ENCODE assay signal across 24 cellular contexts in the genomic region with DNA sequence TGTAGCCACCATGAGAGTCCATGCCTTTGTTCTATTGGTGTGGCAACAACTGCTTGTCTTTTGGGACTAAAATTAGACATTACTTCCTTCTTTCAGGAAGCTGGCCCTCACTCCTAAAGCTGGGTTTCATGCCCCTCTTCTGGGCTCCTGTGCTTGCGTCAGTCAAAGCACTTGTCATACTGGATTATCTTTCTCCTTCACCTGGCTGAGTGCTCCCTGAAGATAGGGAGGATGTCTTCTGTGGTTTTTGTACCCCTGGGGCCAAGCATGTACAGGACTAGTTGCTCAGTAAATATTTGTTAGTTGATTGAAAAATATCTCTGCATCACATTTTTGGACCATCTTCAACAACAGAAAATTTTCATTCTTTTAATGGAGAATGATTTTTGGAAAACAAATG. TPM values are rescaled to one million over a fixed set of nuclear protein-coding genes. Genes with fewer than 3 reads are reported as not detected.
"Had no signal": no experiment of that assay in that cellular context is flagged by ENCODE, and none has a peak within 500 bp of the region (broad histone marks: within the 10 kb centered on the region; RNA-seq: fewer than 3 reads in every experiment).

No MANE protein-coding gene starts in this region.

- H3K27me3 ChIP-seq: esophagus squamous epithelium, foreskin keratinocyte, neutrophil, right lobe of liver, testis had no signal

- H3K4me3 ChIP-seq: esophagus squamous epithelium, mucosa of descending colon, psoas muscle, right lobe of liver, spleen, testis, tibial nerve had no signal

- H3K4me1 ChIP-seq: esophagus squamous epithelium, foreskin keratinocyte, psoas muscle, right lobe of liver, spleen, testis, tibial nerve had no signal

- H3K27me3 Mint-ChIP-seq: dendritic cell treated with granulocyte-macrophage colony-stimulating factor and Interleukin-4, amounts not matched to agents 40 ng/mL and 50 ng/mL, for 4 days; effector memory CD8-positive, alpha-beta T cell; stimulated activated naive CD8-positive, alpha-beta T cell treated with anti-CD3 and anti-CD28 coated beads, Interleukin-15, amount 100 ng/mL, for 72 hours had no signal

- H3K4me3 Mint-ChIP-seq: dendritic cell treated with granulocyte-macrophage colony-stimulating factor and Interleukin-4, amounts not matched to agents 40 ng/mL and 50 ng/mL, for 4 days; effector memory CD8-positive, alpha-beta T cell; naive thymus-derived CD8-positive, alpha-beta T cell; stimulated activated naive B cell treated with anti-CD40 and anti-IgM and Interleukin-4, amounts not matched to agents 10 μg/mL and 1 μg/mL and 100 μg/mL, for 72 hours; stimulated activated naive CD8-positive, alpha-beta T cell treated with anti-CD3 and anti-CD28 coated beads, Interleukin-15, amount 100 ng/mL, for 72 hours had no signal

- H3K27ac Mint-ChIP-seq: dendritic cell treated with granulocyte-macrophage colony-stimulating factor and Interleukin-4, amounts not matched to agents 40 ng/mL and 50 ng/mL, for 4 days; effector memory CD8-positive, alpha-beta T cell; stimulated activated naive B cell treated with anti-CD40 and anti-IgM and Interleukin-4, amounts not matched to agents 10 μg/mL and 1 μg/mL and 100 μg/mL, for 72 hours had no signal

- H3K36me3 ChIP-seq: esophagus squamous epithelium, neutrophil, right lobe of liver, spleen, tibial nerve had no signal

- H3K4me1 Mint-ChIP-seq: naive thymus-derived CD8-positive, alpha-beta T cell; stimulated activated naive B cell treated with anti-CD40 and anti-IgM and Interleukin-4, amounts not matched to agents 10 μg/mL and 1 μg/mL and 100 μg/mL, for 72 hours; stimulated activated naive CD8-positive, alpha-beta T cell treated with anti-CD3 and anti-CD28 coated beads, Interleukin-15, amount 100 ng/mL, for 72 hours had no signal

- H3K9me3 ChIP-seq: esophagus squamous epithelium, mucosa of descending colon, neutrophil, psoas muscle, right lobe of liver, spleen, testis, tibial nerve had no signal

- DNase-seq: effector memory CD8-positive, alpha-beta T cell; esophagus squamous epithelium; foreskin keratinocyte; head of caudate nucleus; hippocampal formation; mammary epithelial cell; mucosa of descending colon; naive thymus-derived CD8-positive, alpha-beta T cell; psoas muscle; retina; right lobe of liver; spleen; stimulated activated CD4-positive, alpha-beta T cell treated with anti-CD3 and anti-CD28 coated beads, Interleukin-15, amount 100 ng/mL, for 24 hours; stimulated activated CD4-positive, alpha-beta T cell treated with anti-CD3 and anti-CD28 coated beads, Interleukin-1b, Interleukin-23, amount 100 ng/mL, for 48 hours; stimulated activated CD4-positive, alpha-beta T cell treated with anti-CD3 and anti-CD28 coated beads, Interleukin-4, amount 100 ng/mL, for 24 hours; stimulated activated naive B cell treated with anti-CD40 and anti-IgM and Interleukin-4, amounts not matched to agents 10 μg/mL and 1 μg/mL and 100 μg/mL, for 72 hours; stimulated activated naive CD8-positive, alpha-beta T cell treated with anti-CD3 and anti-CD28 coated beads, Interleukin-15, amount 100 ng/mL, for 72 hours; testis had no signal

- H3K36me3 Mint-ChIP-seq: naive thymus-derived CD8-positive, alpha-beta T cell; stimulated activated naive B cell treated with anti-CD40 and anti-IgM and Interleukin-4, amounts not matched to agents 10 μg/mL and 1 μg/mL and 100 μg/mL, for 72 hours had no signal

- FAIRE-seq: islet of Langerhans had no signal

- H3K27ac ChIP-seq: epithelial cell of prostate, esophagus squamous epithelium, foreskin keratinocyte, neutrophil, psoas muscle, right lobe of liver, spleen, testis, tibial nerve had no signal

- H3K9me3 Mint-ChIP-seq: dendritic cell treated with granulocyte-macrophage colony-stimulating factor and Interleukin-4, amounts not matched to agents 40 ng/mL and 50 ng/mL, for 4 days; effector memory CD8-positive, alpha-beta T cell; naive thymus-derived CD8-positive, alpha-beta T cell; stimulated activated naive B cell treated with anti-CD40 and anti-IgM and Interleukin-4, amounts not matched to agents 10 μg/mL and 1 μg/mL and 100 μg/mL, for 72 hours; stimulated activated naive CD8-positive, alpha-beta T cell treated with anti-CD3 and anti-CD28 coated beads, Interleukin-15, amount 100 ng/mL, for 72 hours had no signal

- ATAC-seq: effector memory CD8-positive, alpha-beta T cell; foreskin keratinocyte; left lobe of liver; mucosa of descending colon; naive thymus-derived CD8-positive, alpha-beta T cell; psoas muscle; right lobe of liver; stimulated activated naive B cell treated with anti-CD40 and anti-IgM and Interleukin-4, amounts not matched to agents 10 μg/mL and 1 μg/mL and 100 μg/mL, for 72 hours; stimulated activated naive CD8-positive, alpha-beta T cell treated with anti-CD3 and anti-CD28 coated beads, Interleukin-15, amount 100 ng/mL, for 72 hours had no signal

RNA-seq across cellular contexts. Expression of gene LONRF3, which starts 26.1 kb away (rescaled TPM):
- polyA plus RNA-seq: foreskin keratinocyte had no signal
